ENCODE assay signal across 1 cellular context in the genomic region with DNA sequence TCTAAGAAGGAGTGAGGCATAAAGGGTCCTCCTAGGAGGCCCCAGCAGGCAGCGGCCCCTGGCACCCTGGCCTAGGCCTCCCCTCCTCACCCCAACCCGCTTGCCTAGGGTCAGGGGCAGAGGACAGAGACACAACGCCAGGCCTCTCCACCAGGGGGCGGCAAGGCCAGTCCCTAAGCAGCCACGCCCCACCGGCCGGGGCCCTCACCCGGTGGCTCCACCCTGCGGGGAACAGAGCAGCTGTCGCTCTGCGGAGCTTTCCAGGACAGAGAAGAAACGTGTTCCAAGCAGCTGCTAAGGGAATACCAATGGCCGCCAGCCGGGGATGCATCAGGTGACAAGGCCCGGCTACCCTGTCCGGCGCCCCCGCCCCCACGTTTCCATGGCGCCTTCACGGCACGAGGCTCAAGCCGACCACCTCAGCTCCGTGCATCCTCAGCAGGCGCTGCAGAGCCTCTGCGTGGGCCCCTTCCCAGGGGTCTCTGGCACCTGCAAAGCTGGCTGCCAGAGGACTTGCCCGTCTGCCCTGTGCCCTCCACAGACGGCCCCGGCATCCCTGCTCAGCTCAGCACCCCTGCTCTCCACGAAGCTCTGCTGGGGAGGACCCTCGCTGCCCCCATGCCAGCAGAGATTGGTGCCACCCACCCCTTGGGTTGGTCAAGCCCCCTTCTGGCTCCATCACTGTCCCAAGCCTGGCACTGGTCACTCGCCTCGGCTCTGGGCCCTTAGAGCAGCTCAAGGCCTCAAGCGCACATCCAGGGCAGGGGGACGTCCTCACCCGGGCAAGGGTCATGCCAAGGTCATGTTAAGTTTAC.
TF ChIP-seq lines count a peak whose summit lies in the region.

No MANE protein-coding gene starts in this region.

TF ChIP-seq in HepG2, 621 proteins besides CTCF, POLR2A, EP300 and RAD21 (continued from another document and continues in another):
- TF ChIP-seq, protein P1, sequence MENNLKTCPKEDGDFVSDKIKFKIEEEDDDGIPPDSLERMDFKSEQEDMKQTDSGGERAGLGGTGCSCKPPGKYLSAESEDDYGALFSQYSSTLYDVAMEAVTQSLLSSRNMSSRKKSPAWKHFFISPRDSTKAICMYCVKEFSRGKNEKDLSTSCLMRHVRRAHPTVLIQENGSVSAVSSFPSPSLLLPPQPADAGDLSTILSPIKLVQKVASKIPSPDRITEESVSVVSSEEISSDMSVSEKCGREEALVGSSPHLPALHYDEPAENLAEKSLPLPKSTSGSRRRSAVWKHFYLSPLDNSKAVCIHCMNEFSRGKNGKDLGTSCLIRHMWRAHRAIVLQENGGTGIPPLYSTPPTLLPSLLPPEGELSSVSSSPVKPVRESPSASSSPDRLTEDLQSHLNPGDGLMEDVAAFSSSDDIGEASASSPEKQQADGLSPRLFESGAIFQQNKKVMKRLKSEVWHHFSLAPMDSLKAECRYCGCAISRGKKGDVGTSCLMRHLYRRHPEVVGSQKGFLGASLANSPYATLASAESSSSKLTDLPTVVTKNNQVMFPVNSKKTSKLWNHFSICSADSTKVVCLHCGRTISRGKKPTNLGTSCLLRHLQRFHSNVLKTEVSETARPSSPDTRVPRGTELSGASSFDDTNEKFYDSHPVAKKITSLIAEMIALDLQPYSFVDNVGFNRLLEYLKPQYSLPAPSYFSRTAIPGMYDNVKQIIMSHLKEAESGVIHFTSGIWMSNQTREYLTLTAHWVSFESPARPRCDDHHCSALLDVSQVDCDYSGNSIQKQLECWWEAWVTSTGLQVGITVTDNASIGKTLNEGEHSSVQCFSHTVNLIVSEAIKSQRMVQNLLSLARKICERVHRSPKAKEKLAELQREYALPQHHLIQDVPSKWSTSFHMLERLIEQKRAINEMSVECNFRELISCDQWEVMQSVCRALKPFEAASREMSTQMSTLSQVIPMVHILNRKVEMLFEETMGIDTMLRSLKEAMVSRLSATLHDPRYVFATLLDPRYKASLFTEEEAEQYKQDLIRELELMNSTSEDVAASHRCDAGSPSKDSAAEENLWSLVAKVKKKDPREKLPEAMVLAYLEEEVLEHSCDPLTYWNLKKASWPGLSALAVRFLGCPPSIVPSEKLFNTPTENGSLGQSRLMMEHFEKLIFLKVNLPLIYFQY (CRISPR knock-in tag; IDR thresholded peaks at IDR 0.05; ENCODE audit: borderline replicate concordance) = 0 out of 2 replicates have a peak, but pooled peaks have one; percentile 25
- peak; percentile 26; the same call in 1 of the 2 replicates for TF ChIP-seq NR2F6 (IDR thresholded peaks at IDR 0.05)
- peak; percentile 67 for TF ChIP-seq NR2F6 (CRISPR knock-in tag; IDR thresholded peaks at IDR 0.05)
- TF ChIP-seq JUND (CRISPR knock-in tag; IDR thresholded peaks at IDR 0.05) = no peak
- no peak for TF ChIP-seq ZNF839 (CRISPR knock-in tag; IDR thresholded peaks at IDR 0.05; ENCODE audit: borderline replicate concordance)
- no peak for TF ChIP-seq SMAD9 (CRISPR knock-in tag; IDR thresholded peaks at IDR 0.05)
- no peak for TF ChIP-seq ISL2 (CRISPR knock-in tag; IDR thresholded peaks at IDR 0.05)
- TF ChIP-seq CCDC6 (CRISPR knock-in tag; IDR thresholded peaks at IDR 0.05) = no peak
- TF ChIP-seq MBD4 (IDR thresholded peaks at IDR 0.05; ENCODE audit: borderline replicate concordance, low read length) = no peak
- peak; percentile 92 for TF ChIP-seq SAP130 (CRISPR knock-in tag; IDR thresholded peaks at IDR 0.05; ENCODE audit: low read depth)
- TF ChIP-seq ATF4 (CRISPR knock-in tag; IDR thresholded peaks at IDR 0.05) = no peak
- TF ChIP-seq, protein P2, sequence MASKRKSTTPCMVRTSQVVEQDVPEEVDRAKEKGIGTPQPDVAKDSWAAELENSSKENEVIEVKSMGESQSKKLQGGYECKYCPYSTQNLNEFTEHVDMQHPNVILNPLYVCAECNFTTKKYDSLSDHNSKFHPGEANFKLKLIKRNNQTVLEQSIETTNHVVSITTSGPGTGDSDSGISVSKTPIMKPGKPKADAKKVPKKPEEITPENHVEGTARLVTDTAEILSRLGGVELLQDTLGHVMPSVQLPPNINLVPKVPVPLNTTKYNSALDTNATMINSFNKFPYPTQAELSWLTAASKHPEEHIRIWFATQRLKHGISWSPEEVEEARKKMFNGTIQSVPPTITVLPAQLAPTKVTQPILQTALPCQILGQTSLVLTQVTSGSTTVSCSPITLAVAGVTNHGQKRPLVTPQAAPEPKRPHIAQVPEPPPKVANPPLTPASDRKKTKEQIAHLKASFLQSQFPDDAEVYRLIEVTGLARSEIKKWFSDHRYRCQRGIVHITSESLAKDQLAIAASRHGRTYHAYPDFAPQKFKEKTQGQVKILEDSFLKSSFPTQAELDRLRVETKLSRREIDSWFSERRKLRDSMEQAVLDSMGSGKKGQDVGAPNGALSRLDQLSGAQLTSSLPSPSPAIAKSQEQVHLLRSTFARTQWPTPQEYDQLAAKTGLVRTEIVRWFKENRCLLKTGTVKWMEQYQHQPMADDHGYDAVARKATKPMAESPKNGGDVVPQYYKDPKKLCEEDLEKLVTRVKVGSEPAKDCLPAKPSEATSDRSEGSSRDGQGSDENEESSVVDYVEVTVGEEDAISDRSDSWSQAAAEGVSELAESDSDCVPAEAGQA (IDR thresholded peaks at IDR 0.05; ENCODE audit: low read depth) = 0 out of 2 replicates have a peak, but pooled peaks have one; percentile 29
- TF ChIP-seq, protein P2 (CRISPR knock-in tag; IDR thresholded peaks at IDR 0.05; ENCODE audit: borderline replicate concordance) = no peak
- no peak for TF ChIP-seq SRSF4 (IDR thresholded peaks at IDR 0.05; ENCODE audit: low read depth, low read length, poor library complexity, severe bottlenecking)
- TF ChIP-seq ZNF326 (CRISPR knock-in tag; IDR thresholded peaks at IDR 0.05; ENCODE audit: borderline replicate concordance) = no peak
- TF ChIP-seq PLRG1 (conservative IDR thresholded peaks at IDR 0.05) = no peak
- TF ChIP-seq, protein P3, sequence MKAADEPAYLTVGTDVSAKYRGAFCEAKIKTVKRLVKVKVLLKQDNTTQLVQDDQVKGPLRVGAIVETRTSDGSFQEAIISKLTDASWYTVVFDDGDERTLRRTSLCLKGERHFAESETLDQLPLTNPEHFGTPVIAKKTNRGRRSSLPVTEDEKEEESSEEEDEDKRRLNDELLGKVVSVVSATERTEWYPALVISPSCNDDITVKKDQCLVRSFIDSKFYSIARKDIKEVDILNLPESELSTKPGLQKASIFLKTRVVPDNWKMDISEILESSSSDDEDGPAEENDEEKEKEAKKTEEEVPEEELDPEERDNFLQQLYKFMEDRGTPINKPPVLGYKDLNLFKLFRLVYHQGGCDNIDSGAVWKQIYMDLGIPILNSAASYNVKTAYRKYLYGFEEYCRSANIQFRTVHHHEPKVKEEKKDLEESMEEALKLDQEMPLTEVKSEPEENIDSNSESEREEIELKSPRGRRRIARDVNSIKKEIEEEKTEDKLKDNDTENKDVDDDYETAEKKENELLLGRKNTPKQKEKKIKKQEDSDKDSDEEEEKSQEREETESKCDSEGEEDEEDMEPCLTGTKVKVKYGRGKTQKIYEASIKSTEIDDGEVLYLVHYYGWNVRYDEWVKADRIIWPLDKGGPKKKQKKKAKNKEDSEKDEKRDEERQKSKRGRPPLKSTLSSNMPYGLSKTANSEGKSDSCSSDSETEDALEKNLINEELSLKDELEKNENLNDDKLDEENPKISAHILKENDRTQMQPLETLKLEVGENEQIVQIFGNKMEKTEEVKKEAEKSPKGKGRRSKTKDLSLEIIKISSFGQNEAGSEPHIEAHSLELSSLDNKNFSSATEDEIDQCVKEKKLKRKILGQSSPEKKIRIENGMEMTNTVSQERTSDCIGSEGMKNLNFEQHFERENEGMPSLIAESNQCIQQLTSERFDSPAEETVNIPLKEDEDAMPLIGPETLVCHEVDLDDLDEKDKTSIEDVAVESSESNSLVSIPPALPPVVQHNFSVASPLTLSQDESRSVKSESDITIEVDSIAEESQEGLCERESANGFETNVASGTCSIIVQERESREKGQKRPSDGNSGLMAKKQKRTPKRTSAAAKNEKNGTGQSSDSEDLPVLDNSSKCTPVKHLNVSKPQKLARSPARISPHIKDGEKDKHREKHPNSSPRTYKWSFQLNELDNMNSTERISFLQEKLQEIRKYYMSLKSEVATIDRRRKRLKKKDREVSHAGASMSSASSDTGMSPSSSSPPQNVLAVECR (CRISPR knock-in tag; IDR thresholded peaks at IDR 0.05; ENCODE audit: borderline replicate concordance) = peak; percentile 80
- TF ChIP-seq, protein P4, sequence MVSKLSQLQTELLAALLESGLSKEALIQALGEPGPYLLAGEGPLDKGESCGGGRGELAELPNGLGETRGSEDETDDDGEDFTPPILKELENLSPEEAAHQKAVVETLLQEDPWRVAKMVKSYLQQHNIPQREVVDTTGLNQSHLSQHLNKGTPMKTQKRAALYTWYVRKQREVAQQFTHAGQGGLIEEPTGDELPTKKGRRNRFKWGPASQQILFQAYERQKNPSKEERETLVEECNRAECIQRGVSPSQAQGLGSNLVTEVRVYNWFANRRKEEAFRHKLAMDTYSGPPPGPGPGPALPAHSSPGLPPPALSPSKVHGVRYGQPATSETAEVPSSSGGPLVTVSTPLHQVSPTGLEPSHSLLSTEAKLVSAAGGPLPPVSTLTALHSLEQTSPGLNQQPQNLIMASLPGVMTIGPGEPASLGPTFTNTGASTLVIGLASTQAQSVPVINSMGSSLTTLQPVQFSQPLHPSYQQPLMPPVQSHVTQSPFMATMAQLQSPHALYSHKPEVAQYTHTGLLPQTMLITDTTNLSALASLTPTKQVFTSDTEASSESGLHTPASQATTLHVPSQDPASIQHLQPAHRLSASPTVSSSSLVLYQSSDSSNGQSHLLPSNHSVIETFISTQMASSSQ (IDR thresholded peaks at IDR 0.05; ENCODE audit: low read depth) = no peak
- TF ChIP-seq, protein P4 (CRISPR knock-in tag; IDR thresholded peaks at IDR 0.05; ENCODE audit: borderline replicate concordance) = no peak
- TF ChIP-seq, protein P5, sequence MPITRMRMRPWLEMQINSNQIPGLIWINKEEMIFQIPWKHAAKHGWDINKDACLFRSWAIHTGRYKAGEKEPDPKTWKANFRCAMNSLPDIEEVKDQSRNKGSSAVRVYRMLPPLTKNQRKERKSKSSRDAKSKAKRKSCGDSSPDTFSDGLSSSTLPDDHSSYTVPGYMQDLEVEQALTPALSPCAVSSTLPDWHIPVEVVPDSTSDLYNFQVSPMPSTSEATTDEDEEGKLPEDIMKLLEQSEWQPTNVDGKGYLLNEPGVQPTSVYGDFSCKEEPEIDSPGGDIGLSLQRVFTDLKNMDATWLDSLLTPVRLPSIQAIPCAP (CRISPR knock-in tag; IDR thresholded peaks at IDR 0.05; ENCODE audit: low read depth) = no peak
- TF ChIP-seq THAP7 (CRISPR knock-in tag; IDR thresholded peaks at IDR 0.05) = no peak
- TF ChIP-seq ZNF530 (CRISPR knock-in tag; IDR thresholded peaks at IDR 0.05; ENCODE audit: low read depth) = no peak
- TF ChIP-seq, protein P6, sequence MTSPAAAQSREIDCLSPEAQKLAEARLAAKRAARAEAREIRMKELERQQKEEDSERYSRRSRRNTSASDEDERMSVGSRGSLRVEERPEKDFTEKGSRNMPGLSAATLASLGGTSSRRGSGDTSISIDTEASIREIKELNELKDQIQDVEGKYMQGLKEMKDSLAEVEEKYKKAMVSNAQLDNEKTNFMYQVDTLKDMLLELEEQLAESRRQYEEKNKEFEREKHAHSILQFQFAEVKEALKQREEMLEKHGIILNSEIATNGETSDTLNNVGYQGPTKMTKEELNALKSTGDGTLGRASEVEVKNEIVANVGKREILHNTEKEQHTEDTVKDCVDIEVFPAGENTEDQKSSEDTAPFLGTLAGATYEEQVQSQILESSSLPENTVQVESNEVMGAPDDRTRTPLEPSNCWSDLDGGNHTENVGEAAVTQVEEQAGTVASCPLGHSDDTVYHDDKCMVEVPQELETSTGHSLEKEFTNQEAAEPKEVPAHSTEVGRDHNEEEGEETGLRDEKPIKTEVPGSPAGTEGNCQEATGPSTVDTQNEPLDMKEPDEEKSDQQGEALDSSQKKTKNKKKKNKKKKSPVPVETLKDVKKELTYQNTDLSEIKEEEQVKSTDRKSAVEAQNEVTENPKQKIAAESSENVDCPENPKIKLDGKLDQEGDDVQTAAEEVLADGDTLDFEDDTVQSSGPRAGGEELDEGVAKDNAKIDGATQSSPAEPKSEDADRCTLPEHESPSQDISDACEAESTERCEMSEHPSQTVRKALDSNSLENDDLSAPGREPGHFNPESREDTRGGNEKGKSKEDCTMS (CRISPR knock-in tag; conservative IDR thresholded peaks at IDR 0.05) = no peak
